ENCODE assay signal across 21 cellular contexts in genomic region chr12:6832125-6832524, GRCh38. TPM values are rescaled to one million over a fixed set of nuclear protein-coding genes. Genes with fewer than 3 reads are reported as not detected.
"Had no signal": no experiment of that assay in that cellular context is flagged by ENCODE, and none has a peak within 500 bp of the region (broad histone marks: within the 10 kb centered on the region; RNA-seq: fewer than 3 reads in every experiment).

No MANE protein-coding gene starts in this region.

- H3K27ac Mint-ChIP-seq: activated B cell treated with CpG ODN at 0.5 μM for 24 hours; activated CD8-positive, alpha-beta T cell treated with anti-CD3 and anti-CD28 coated beads for 36 hours; activated naive CD4-positive, alpha-beta T cell treated with anti-CD3 and anti-CD28 coated beads, Interleukin-2, amount 50 U/mL, for 72 hours; activated T-helper 2 cell treated with anti-CD3 and anti-CD28 coated beads, Interferon-gamma antibody, Interleukin-2, Interleukin-4, amounts not matched to agents 10 μg/mL and 5 μg/mL and 100 μg/mL, durations not matched to agents 14 hours and 24 hours and 36 hours had no signal

- H3K27me3 ChIP-seq: adrenal gland, body of pancreas, esophagus muscularis mucosa, foreskin keratinocyte, testis had no signal

- DNase-seq: activated B cell treated with CpG ODN at 0.5 μM for 24 hours; activated CD4-positive, alpha-beta T cell treated with anti-CD3 and anti-CD28 coated beads, Interleukin-2, amount 50 U/mL, for 1 hour; activated CD8-positive, alpha-beta T cell treated with anti-CD3 and anti-CD28 coated beads for 36 hours; activated T-cell treated with anti-CD3 and anti-CD28 coated beads, Interleukin-2, amount 50 U/mL, for 4 hours; adrenal gland; body of pancreas; cortex of kidney; foreskin keratinocyte; left lung; right cardiac atrium; stimulated activated CD4-positive, alpha-beta T cell treated with anti-CD3 and anti-CD28 coated beads, Interleukin-15, amount 100 ng/mL, for 24 hours; stimulated activated CD4-positive, alpha-beta T cell treated with anti-CD3 and anti-CD28 coated beads, Interleukin-2, amount 100 ng/mL, for 24 hours; stimulated activated naive CD4-positive, alpha-beta T cell; T-helper 17 cell; T1000; testis; transverse colon had no signal

- H3K27ac ChIP-seq: body of pancreas, esophagus muscularis mucosa, foreskin keratinocyte, left lung, testis, transverse colon had no signal

- ATAC-seq: activated CD8-positive, alpha-beta T cell treated with anti-CD3 and anti-CD28 coated beads for 36 hours; activated naive CD4-positive, alpha-beta T cell treated with anti-CD3 and anti-CD28 coated beads, Interleukin-2, amount 50 U/mL, for 72 hours; activated T-cell treated with anti-CD3 and anti-CD28 coated beads, Interleukin-2, amount 50 U/mL, for 4 hours; body of pancreas; foreskin keratinocyte; left lung; right cardiac atrium; SK-N-SH treated with all-trans-retinoic acid at 6 μM for 48 hours; T-helper 17 cell had no signal

- H3K36me3 Mint-ChIP-seq: activated naive CD4-positive, alpha-beta T cell treated with anti-CD3 and anti-CD28 coated beads, Interleukin-2, amount 50 U/mL, for 72 hours had no signal

- H3K9me3 ChIP-seq: adrenal gland, body of pancreas, esophagus muscularis mucosa, left lung, testis, transverse colon had no signal

- H3K9me3 Mint-ChIP-seq: activated B cell treated with CpG ODN at 0.5 μM for 24 hours; activated CD8-positive, alpha-beta T cell treated with anti-CD3 and anti-CD28 coated beads for 36 hours; activated naive CD4-positive, alpha-beta T cell treated with anti-CD3 and anti-CD28 coated beads, Interleukin-2, amount 50 U/mL, for 72 hours; activated T-cell treated with anti-CD3 and anti-CD28 coated beads, Interleukin-2, amount 50 U/mL, for 4 hours; activated T-helper 2 cell treated with anti-CD3 and anti-CD28 coated beads, Interferon-gamma antibody, Interleukin-2, Interleukin-4, amounts not matched to agents 10 μg/mL and 5 μg/mL and 100 μg/mL, durations not matched to agents 14 hours and 24 hours and 36 hours had no signal

- H3K4me3 ChIP-seq: adrenal gland, body of pancreas, esophagus muscularis mucosa, left lung, testis, transverse colon had no signal

- H3K4me1 ChIP-seq: foreskin keratinocyte had no signal

- H3K4me3 Mint-ChIP-seq: activated B cell treated with CpG ODN at 0.5 μM for 24 hours; activated CD8-positive, alpha-beta T cell treated with anti-CD3 and anti-CD28 coated beads for 36 hours; activated T-cell treated with anti-CD3 and anti-CD28 coated beads, Interleukin-2, amount 50 U/mL, for 4 hours; T-helper 17 cell had no signal

- H3K36me3 ChIP-seq: left lung, transverse colon had no signal

RNA-seq across cellular contexts. Expression of gene P3H3, which starts 3.9 kb away (rescaled TPM):
- total RNA-seq: activated B cell treated with CpG ODN at 0.5 μM for 24 hours had no signal

RNA-seq across cellular contexts. Expression of gene GPR162, which starts 10.5 kb away (rescaled TPM):
- total RNA-seq: activated B cell treated with CpG ODN at 0.5 μM for 24 hours had no signal
